Comparison of ENCODE assay signal across 22 cellular contexts in genomic region chr4:40379248-40379647, GRCh38. TPM values are rescaled to one million over a fixed set of nuclear protein-coding genes. Genes with fewer than 3 reads are reported as not detected.
"Had no signal": no experiment of that assay in that cellular context is flagged by ENCODE, and none has a peak within 500 bp of the region (broad histone marks: within the 10 kb centered on the region; RNA-seq: fewer than 3 reads in every experiment).

No MANE protein-coding gene starts in this region.

- H3K4me3 Mint-ChIP-seq: natural killer cell treated with Interleukin-12 subunit alpha and Interleukin-12 subunit beta and Interleukin-15 and Interleukin-18, amount 100 ng/mL, for 72 hours; type B pancreatic cell had no signal

- H3K9me3 ChIP-seq: esophagus muscularis mucosa, gastrocnemius medialis, mucosa of descending colon, pancreas, stomach, thoracic aorta had no signal

- H3K27ac ChIP-seq: epithelial cell of prostate, esophagus muscularis mucosa, gastrocnemius medialis, pancreas, stomach, thoracic aorta had no signal

- DNase-seq: effector memory CD4-positive, alpha-beta T cell; gastrocnemius medialis; left colon; mucosa of descending colon; occipital lobe; pancreas; right cardiac atrium; small intestine; stimulated activated CD4-positive, alpha-beta T cell treated with anti-CD3 and anti-CD28 coated beads, Interleukin-12 subunit alpha, Interleukin-12 subunit beta, amount 100 ng/mL, for 4 hours; stimulated activated naive CD4-positive, alpha-beta T cell; stomach; substantia nigra had no signal

- ATAC-seq: gastrocnemius medialis, left colon, mucosa of descending colon, pancreas, right cardiac atrium had no signal

- H3K36me3 Mint-ChIP-seq: natural killer cell treated with Interleukin-12 subunit alpha and Interleukin-12 subunit beta and Interleukin-15 and Interleukin-18, amount 100 ng/mL, for 72 hours; type B pancreatic cell had no signal

- H3K27me3 Mint-ChIP-seq: progenitor cell of endocrine pancreas, type B pancreatic cell had no signal

- H3K9me3 Mint-ChIP-seq: natural killer cell treated with Interleukin-12 subunit alpha and Interleukin-12 subunit beta and Interleukin-15 and Interleukin-18, amount 100 ng/mL, for 72 hours; type B pancreatic cell had no signal

- H3K4me3 ChIP-seq: esophagus muscularis mucosa, gastrocnemius medialis, mucosa of descending colon, pancreas, stomach, thoracic aorta had no signal

- H3K4me1 ChIP-seq: esophagus muscularis mucosa, gastrocnemius medialis, pancreas, stomach had no signal

- H3K27ac Mint-ChIP-seq: natural killer cell treated with Interleukin-12 subunit alpha and Interleukin-12 subunit beta and Interleukin-15 and Interleukin-18, amount 100 ng/mL, for 72 hours; progenitor cell of endocrine pancreas; type B pancreatic cell had no signal

- H3K36me3 ChIP-seq: esophagus muscularis mucosa, gastrocnemius medialis, pancreas, stomach, thoracic aorta had no signal

- H3K27me3 ChIP-seq: esophagus muscularis mucosa, gastrocnemius medialis, pancreas, stomach had no signal

RNA-seq across cellular contexts. Expression of gene CHRNA9, which starts 44.1 kb away (rescaled TPM):
- total RNA-seq: fibroblast of villous mesenchyme; gastrocnemius medialis; kidney epithelial cell; left colon; liver; lung microvascular endothelial cell; mucosa of descending colon; natural killer cell treated with Interleukin-12 subunit alpha and Interleukin-12 subunit beta and Interleukin-15 and Interleukin-18, amount 100 ng/mL, for 72 hours; pancreas; right cardiac atrium; stomach; thoracic aorta had no signal
- polyA plus RNA-seq: liver, pancreas, right cardiac atrium had no signal
